Comparison of ENCODE assay signal across 15 cellular contexts in genomic region chr10:79397575-79398303, GRCh38. TPM values are rescaled to one million over a fixed set of nuclear protein-coding genes. Genes with fewer than 3 reads are reported as not detected.
DNase-seq lines count a peak whose midpoint lies in the region; ATAC-seq and TF ChIP-seq lines count a peak whose summit lies in the region.
"Had no signal": no experiment of that assay in that cellular context is flagged by ENCODE, and none has a peak within 500 bp of the region (broad histone marks: within the 10 kb centered on the region; RNA-seq: fewer than 3 reads in every experiment).

No MANE protein-coding gene starts in this region.

- peak in 3 of 4 donors; percentile 13 to 45 (median 38) for ATAC-seq in heart left ventricle
- ATAC-seq in activated naive CD4-positive, alpha-beta T cell treated with anti-CD3 and anti-CD28 coated beads, Interleukin-2, amount 50 U/mL, for 72 hours = no peak
- ATAC-seq in GM19463 (IDR thresholded peaks at IDR 0.05; ENCODE audit: unreplicated experiment) = no peak
- ATAC-seq: A549 had no signal

- H3K4me3 ChIP-seq in AG04450 (ENCODE audit: low read depth, low read length) (no peak overlapping the region), adipocyte (ENCODE audit: low read length) (peak overlapping the region; percentile 47), heart left ventricle (no peak overlapping the region)
- H3K4me3 ChIP-seq: A549, sigmoid colon had no signal

- peak overlapping the region; percentile 91 for H3K9ac ChIP-seq in adipocyte (ENCODE audit: low read length)

- POLR2A ChIA-PET in AG04450 (lab: Yijun Ruan, JAX) = interaction anchor here (1.0 to 1.1 kb wide), 2 partner anchors 25 to 97 kb away, joined by 3 to 6 read pairs; no protein-coding TSS in a partner anchor

- H3K36me3 ChIP-seq in adipocyte (ENCODE audit: control insufficient read depth, insufficient read depth, low read length, severe bottlenecking) = peaks cover 38% of the 10 kb centered on the region
- H3K36me3 ChIP-seq in heart left ventricle = peaks cover 0 to 33% (median 10%) of the 10 kb centered on the region in 9 donors

- no peak overlapping the region for H3K4me3 Mint-ChIP-seq in neural crest cell
- H3K4me3 Mint-ChIP-seq: activated naive CD8-positive, alpha-beta T cell treated with anti-CD3 and anti-CD28 coated beads for 36 hours; T-helper 1 cell treated with Interleukin-12 subunit alpha and Interleukin-12 subunit beta and Interleukin-4 antibody, amounts not matched to agents 30 μg/mL and 1 μg/mL, for 36 hours had no signal

- no peaks in the 10 kb centered on the region for H3K9me3 Mint-ChIP-seq in neural crest cell
- no peaks in the 10 kb centered on the region for H3K9me3 Mint-ChIP-seq in activated naive CD4-positive, alpha-beta T cell treated with anti-CD3 and anti-CD28 coated beads, Interleukin-2, amount 50 U/mL, for 72 hours
- H3K9me3 Mint-ChIP-seq: activated naive CD8-positive, alpha-beta T cell treated with anti-CD3 and anti-CD28 coated beads for 36 hours; T-helper 1 cell treated with Interleukin-12 subunit alpha and Interleukin-12 subunit beta and Interleukin-4 antibody, amounts not matched to agents 30 μg/mL and 1 μg/mL, for 36 hours had no signal

- H3K27ac ChIP-seq in AG04450 (ENCODE audit: low read depth, low read length) (peak overlapping the region; percentile 100), heart left ventricle (peak overlapping the region in 11 of 12 donors; percentile 27 to 98 (median 86))
- H3K27ac ChIP-seq: A549, sigmoid colon had no signal

- H3K4me1 ChIP-seq in adipocyte (ENCODE audit: control insufficient read depth, insufficient read depth, low read length) (peaks cover 63% of the 10 kb centered on the region), heart left ventricle (peaks cover under 1 to 71% (median 56%) of the 10 kb centered on the region in 12 donors)
- H3K4me1 ChIP-seq: A549 had no signal

- whole genome bisulfite sequencing in heart left ventricle, 4 donors = 45 to 56% (median 45%) methylated on average over 17 of the region's 17 CpGs

- H3K36me3 Mint-ChIP-seq in neural crest cell (ENCODE audit: low read depth) = peaks cover 4% of the 10 kb centered on the region
- no peaks in the 10 kb centered on the region for H3K36me3 Mint-ChIP-seq in activated naive CD4-positive, alpha-beta T cell treated with anti-CD3 and anti-CD28 coated beads, Interleukin-2, amount 50 U/mL, for 72 hours
- H3K36me3 Mint-ChIP-seq: activated naive CD8-positive, alpha-beta T cell treated with anti-CD3 and anti-CD28 coated beads for 36 hours had no signal

- H3K4me1 Mint-ChIP-seq in neural crest cell = peaks cover 59% of the 10 kb centered on the region
- H3K4me1 Mint-ChIP-seq: activated naive CD8-positive, alpha-beta T cell treated with anti-CD3 and anti-CD28 coated beads for 36 hours had no signal

- H3K27me3 ChIP-seq in AG04450 (ENCODE audit: control insufficient read depth, insufficient read depth, low read length) = no peaks in the 10 kb centered on the region
- H3K27me3 ChIP-seq in adipocyte (replicated peaks; ENCODE audit: control insufficient read depth, insufficient read depth, low read length) = no peaks in the 10 kb centered on the region
- no peaks in the 10 kb centered on the region for H3K27me3 ChIP-seq in heart left ventricle
- H3K27me3 ChIP-seq: sigmoid colon had no signal

- no peaks in the 10 kb centered on the region for H3K27me3 Mint-ChIP-seq in neural crest cell (ENCODE audit: low read depth)

- no peak for TF ChIP-seq CTCF in AG04450 (IDR thresholded peaks at IDR 0.05; ENCODE audit: low read depth, low read length)
- TF ChIP-seq CTCF in heart left ventricle (IDR thresholded peaks at IDR 0.05) = no peak
- TF ChIP-seq CTCF in neural crest cell (conservative IDR thresholded peaks at IDR 0.05) = no peak

- no peak for TF ChIP-seq POLR2A in heart left ventricle (IDR thresholded peaks at IDR 0.05)

- intact Hi-C loops in heart left ventricle (cut with DNase I) = loop anchor here in 1 of 10 donors (2.0 kb wide), 1 partner anchor 69 kb away; no protein-coding TSS in a partner anchor

- no peaks in the 10 kb centered on the region for H3K9me3 ChIP-seq in AG04450 (ENCODE audit: control insufficient read depth, insufficient read depth, low read length)
- H3K9me3 ChIP-seq in adipocyte (ENCODE audit: control insufficient read depth, low read length) = no peaks in the 10 kb centered on the region
- H3K9me3 ChIP-seq in heart left ventricle = no peaks in the 10 kb centered on the region
- H3K9me3 ChIP-seq: A549, sigmoid colon had no signal

- H3K27ac Mint-ChIP-seq in neural crest cell (ENCODE audit: unreplicated experiment) = peak overlapping the region; percentile 91
- H3K27ac Mint-ChIP-seq in activated naive CD4-positive, alpha-beta T cell treated with anti-CD3 and anti-CD28 coated beads, Interleukin-2, amount 50 U/mL, for 72 hours = no peak overlapping the region
- H3K27ac Mint-ChIP-seq: activated naive CD8-positive, alpha-beta T cell treated with anti-CD3 and anti-CD28 coated beads for 36 hours; T-helper 1 cell treated with Interleukin-12 subunit alpha and Interleukin-12 subunit beta and Interleukin-4 antibody, amounts not matched to agents 30 μg/mL and 1 μg/mL, for 36 hours had no signal

- DNase-seq in AG04450 (ENCODE audit: low read depth, low spot score) (no peak), adipocyte (ENCODE audit: low read depth) (no peak), heart left ventricle (peak in 4 of 5 donors; percentile 61 to 89 (median 84)), neural crest cell (ENCODE audit: low read depth, low spot score) (no peak), NCI-H774 (lab: John Stamatoyannopoulos, UW) (no peak)
- DNase-seq in activated naive CD4-positive, alpha-beta T cell treated with anti-CD3 and anti-CD28 coated beads, Interleukin-2, amount 50 U/mL, for 72 hours (ENCODE audit: low spot score in 2 of 2) = no peak
- no peak for DNase-seq in effector CD8-positive, alpha-beta T cell (lab: John Stamatoyannopoulos, UW)
- DNase-seq: activated CD4-positive, alpha-beta T cell treated with anti-CD3 and anti-CD28 coated beads, Interleukin-2, amount 50 U/mL, for 48 hours; activated naive CD8-positive, alpha-beta T cell treated with anti-CD3 and anti-CD28 coated beads for 36 hours; EL; NK-92 treated with Interleukin-12 subunit alpha and Interleukin-12 subunit beta, amount 100 ng/mL, for 24 hours; sigmoid colon had no signal

- CTCF ChIA-PET in AG04450 (lab: Charles Lee) = interaction anchor here (0.9 to 1.0 kb wide), 2 partner anchors 24 to 70 kb away, joined by 3 to 4 read pairs; no protein-coding TSS in a partner anchor

RNA-seq across cellular contexts. Expression of gene ZCCHC24, which starts 47.7 kb away (rescaled TPM):
- polyA plus RNA-seq in AG04450 (2011; rRNA removed) (37.4 and 46.0 TPM in 2 replicates), heart left ventricle (10 to 100 TPM; 18.7 to 40.7 TPM)
- 53.8 and 66.8 TPM in 2 replicates for polyA minus RNA-seq in AG04450 (2011; rRNA and poly(A)+ RNA removed)
- total RNA-seq in heart left ventricle (100 to 1,000 TPM in 1 of 9 donors, 10 to 100 TPM in 8; 44.8 to 122 (median 51.9) TPM), neural crest cell (24.3 and 26.5 TPM in 2 replicates)
- under 1 TPM; 0.43 to 0.74 TPM for total RNA-seq in activated naive CD4-positive, alpha-beta T cell treated with anti-CD3 and anti-CD28 coated beads, Interleukin-2, amount 50 U/mL, for 72 hours

RNA-seq across cellular contexts. Expression of gene PPIF, which starts 50.5 kb away (rescaled TPM):
- polyA plus RNA-seq in AG04450 (2011; rRNA removed) = 68.6 and 77.2 TPM in 2 replicates
- 50.0 and 81.1 TPM in 2 replicates for polyA minus RNA-seq in AG04450 (2011; rRNA and poly(A)+ RNA removed)
- 100 to 1,000 TPM in 8 of 9 donors, 10 to 100 TPM in 1; 86.3 to 180 (median 128) TPM for total RNA-seq in heart left ventricle
- 100 to 1,000 TPM in 1 of 2 donors, 10 to 100 TPM in 1; 82.8 to 193 TPM for polyA plus RNA-seq in heart left ventricle
- 74.2 and 76.8 TPM in 2 replicates for total RNA-seq in neural crest cell
- total RNA-seq in activated naive CD4-positive, alpha-beta T cell treated with anti-CD3 and anti-CD28 coated beads, Interleukin-2, amount 50 U/mL, for 72 hours = 100 to 1,000 TPM in 1 of 2 donors, 10 to 100 TPM in 1; 60.2 to 144 TPM

Comparison
In these comparisons a context has a peak if more than half of its experiments do, and no peak if none do; other contexts are left out.
1. DNase-seq: peak in heart left ventricle (4 of 5); none in AG04450 (single experiment), adipocyte (single experiment), neural crest cell (single experiment), activated naive CD4-positive, alpha-beta T cell treated with anti-CD3 and anti-CD28 coated beads, Interleukin-2, amount 50 U/mL, for 72 hours (0 of 2), NCI-H774 (single experiment) and effector CD8-positive, alpha-beta T cell (single experiment).
2. ATAC-seq: peak in heart left ventricle (3 of 4); none in activated naive CD4-positive, alpha-beta T cell treated with anti-CD3 and anti-CD28 coated beads, Interleukin-2, amount 50 U/mL, for 72 hours (0 of 2) and GM19463 (single experiment).
3. RNA of gene ZCCHC24, which starts 47.7 kb away (total RNA-seq): 44.8 to 122 TPM in heart left ventricle and 24.3 to 26.5 TPM in neural crest cell; 0.43 to 0.74 TPM in activated naive CD4-positive, alpha-beta T cell treated with anti-CD3 and anti-CD28 coated beads, Interleukin-2, amount 50 U/mL, for 72 hours; every median in the first group is over 10 times any median in the second.